26 cellular contexts compared by ENCODE assay signal in the genomic region with DNA sequence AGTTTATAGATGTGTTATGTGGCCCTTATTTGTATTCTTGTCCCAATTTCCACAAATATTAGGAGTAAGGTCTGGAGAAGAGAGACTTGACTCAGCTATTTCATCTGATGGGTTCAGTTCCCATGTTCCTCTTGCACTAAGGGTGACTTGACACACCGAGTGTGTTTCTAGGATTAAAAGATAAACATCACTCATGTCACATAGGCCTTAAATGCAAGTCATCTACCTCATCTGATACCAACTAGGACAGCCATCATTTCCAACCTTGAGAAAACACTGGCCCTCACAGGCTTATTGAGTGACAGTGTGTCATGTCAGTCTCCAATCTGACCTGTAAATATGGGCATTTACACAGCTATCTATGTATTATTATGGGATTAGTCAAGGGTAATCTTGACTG.
"Had no signal": no experiment of that assay in that cellular context is flagged by ENCODE, and none has a peak within 500 bp of the region (broad histone marks: within the 10 kb centered on the region; RNA-seq: fewer than 3 reads in every experiment).

No MANE protein-coding gene starts in this region.

- H3K9me3 ChIP-seq: stomach, suprapubic skin, testis, thoracic aorta, thyroid gland, tibial artery, tibial nerve, transverse colon, upper lobe of left lung, upper lobe of right lung, uterus, vagina had no signal

- DNase-seq: stimulated activated CD4-positive, alpha-beta T cell treated with anti-CD3 and anti-CD28 coated beads, Interleukin-2, amount 100 ng/mL, for 48 hours; stimulated activated CD4-positive, alpha-beta T cell treated with anti-CD3 and anti-CD28 coated beads, Interleukin-4, amount 100 ng/mL, for 1 hour; stimulated activated CD4-positive, alpha-beta T cell treated with anti-CD3 and anti-CD28 coated beads, Interleukin-4, amount 100 ng/mL, for 24 hours; stimulated activated CD4-positive, alpha-beta T cell treated with anti-CD3 and anti-CD28 coated beads, Interleukin-4, amount 100 ng/mL, for 4 hours; stimulated activated CD8-positive, alpha-beta memory T cell treated with anti-CD3 and anti-CD28 coated beads, Interleukin-4, amount 100 ng/mL, for 48 hours; stimulated activated naive B cell treated with anti-CD40 and anti-IgM and Interleukin-4, amounts not matched to agents 10 μg/mL and 1 μg/mL and 100 μg/mL, for 72 hours; stimulated activated naive CD4-positive, alpha-beta T cell; stimulated activated naive CD4-positive, alpha-beta T cell treated with Interleukin-2 at 50 U/mL for 16 hours; stimulated activated naive CD8-positive, alpha-beta T cell treated with anti-CD3 and anti-CD28 coated beads, Interleukin-15, amount 100 ng/mL, for 72 hours; stimulated activated naive CD8-positive, alpha-beta T cell treated with anti-CD3 and anti-CD28 coated beads, Interleukin-15, Interleukin-2, amounts not matched to agents 100 U/mL and 50 U/mL, for 24 hours; stomach; testis; thyroid gland; tibial artery; transverse colon; trophoblast cell; upper lobe of left lung; upper lobe of right lung; uterus had no signal

- H3K27ac ChIP-seq: stomach, suprapubic skin, testis, thoracic aorta, thyroid gland, tibial artery, tibial nerve, transverse colon, upper lobe of left lung, upper lobe of right lung, uterus, vagina had no signal

- FAIRE-seq: urothelium cell line had no signal

- H3K36me3 ChIP-seq: stomach, suprapubic skin, thoracic aorta, thyroid gland, tibial artery, tibial nerve, transverse colon, upper lobe of left lung, upper lobe of right lung, uterus, vagina had no signal

- H3K4me1 ChIP-seq: stomach, suprapubic skin, testis, tibial artery, tibial nerve, transverse colon, uterus, vagina had no signal

- ATAC-seq: stimulated activated effector memory CD8-positive, alpha-beta T cell treated with anti-CD3 and anti-CD28 coated beads, Interleukin-12 subunit alpha, Interleukin-12 subunit beta, amount 100 ng/mL, for 72 hours; stimulated activated memory B cell treated with anti-CD40 and anti-IgM and Interleukin-4, amounts not matched to agents 10 μg/mL and 1 μg/mL and 100 μg/mL, for 72 hours; stimulated activated naive B cell treated with anti-CD40 and anti-IgM and Interleukin-4, amounts not matched to agents 10 μg/mL and 1 μg/mL and 100 μg/mL, for 72 hours; stimulated activated naive CD8-positive, alpha-beta T cell treated with anti-CD3 and anti-CD28 coated beads, Interleukin-15, amount 100 ng/mL, for 72 hours; stimulated activated naive CD8-positive, alpha-beta T cell treated with anti-CD3 and anti-CD28 coated beads, Interleukin-15, Interleukin-2, amounts not matched to agents 100 U/mL and 50 U/mL, for 24 hours; upper lobe of right lung had no signal

- H3K27me3 ChIP-seq: stomach, suprapubic skin, testis, thyroid gland, tibial artery, tibial nerve, transverse colon, upper lobe of left lung, upper lobe of right lung, uterus, vagina had no signal

- H3K4me3 ChIP-seq: stomach, suprapubic skin, testis, thoracic aorta, thyroid gland, tibial artery, tibial nerve, transverse colon, upper lobe of left lung, upper lobe of right lung, uterus, vagina had no signal
